8 cellular contexts compared by ENCODE assay signal in the genomic region with DNA sequence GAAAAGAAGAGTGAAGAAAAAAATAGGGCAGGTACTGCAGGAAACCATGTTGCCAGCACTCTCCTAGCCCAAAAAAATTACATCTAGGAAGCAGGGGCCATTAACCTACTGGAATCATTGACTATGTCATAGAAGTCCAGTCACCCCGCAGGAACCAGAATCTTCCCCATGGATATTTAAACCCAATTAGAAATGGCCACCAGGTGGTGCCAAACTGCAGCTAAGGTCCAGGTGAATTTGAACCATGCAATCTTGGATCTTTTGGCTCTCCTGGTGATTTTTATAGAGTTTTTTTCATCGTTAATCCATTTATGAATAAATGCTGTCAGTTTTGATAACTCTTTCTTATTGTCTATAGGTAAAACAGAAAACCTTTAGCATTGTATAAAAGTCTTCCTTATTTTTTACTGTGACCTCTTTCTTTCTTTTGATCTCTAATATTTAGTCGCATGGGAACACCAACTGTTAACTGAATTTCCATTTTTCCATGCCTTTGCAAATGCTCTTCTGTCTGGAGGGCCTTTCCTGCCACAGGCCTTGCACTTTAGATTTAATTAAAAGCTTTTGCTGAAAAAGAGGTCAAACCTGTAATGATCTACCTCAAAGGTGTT.
DNase-seq lines count a peak whose midpoint lies in the region; ATAC-seq and TF ChIP-seq lines count a peak whose summit lies in the region.

No MANE protein-coding gene starts in this region.

- intact Hi-C loops in dorsolateral prefrontal cortex (cut with DNase I): loop anchor here (2.0 to 5.0 kb wide), 2 partner anchors 236 to 238 kb away; no protein-coding TSS in a partner anchor
- intact Hi-C loops in CD4-positive, alpha-beta memory T cell (cut with micrococcal nuclease): loop anchor here (2.0 kb wide), 1 partner anchor 238 kb away; no protein-coding TSS in a partner anchor

- POLR2A ChIA-PET in CD4-positive, alpha-beta memory T cell (lab: Charles Lee; ENCODE audit: partially characterized antibody): no interaction called here

- CTCF ChIA-PET in CD4-positive, alpha-beta memory T cell (lab: Charles Lee; ENCODE audit: partially characterized antibody): no interaction called here

- H3K4me3 Mint-ChIP-seq in nephron progenitor cell: no peak overlapping the region
- H3K4me3 Mint-ChIP-seq in CD4-positive, alpha-beta memory T cell: no peak overlapping the region

- H3K9me3 Mint-ChIP-seq in nephron progenitor cell: no peaks in the 10 kb centered on the region
- peaks cover 0 to 8% (median 5%) of the 10 kb centered on the region in 8 donors for H3K9me3 Mint-ChIP-seq in CD4-positive, alpha-beta memory T cell

- peaks cover 5% of the 10 kb centered on the region for H3K27me3 Mint-ChIP-seq in nephron progenitor cell (ENCODE audit: low read depth, poor library complexity)
- no peaks in the 10 kb centered on the region for H3K27me3 Mint-ChIP-seq in CD4-positive, alpha-beta memory T cell

- DNase-seq in DMS53 (lab: John Stamatoyannopoulos, UW): peak; percentile 65
- peak; percentile 16 for DNase-seq in NCI-H460 (ENCODE audit: extremely low read depth, low read depth)
- peak in 4 of 10 donors; percentile 3 to 28 (median 7) for DNase-seq in dorsolateral prefrontal cortex
- peak; percentile 53 for DNase-seq in nephron progenitor cell
- DNase-seq in CD4-positive, alpha-beta memory T cell: no peak
- DNase-seq in NCI-H2227 (lab: John Stamatoyannopoulos, UW; ENCODE audit: unreplicated experiment): no peak

- no peak overlapping the region for H3K27ac Mint-ChIP-seq in nephron progenitor cell
- H3K27ac Mint-ChIP-seq in CD4-positive, alpha-beta memory T cell: no peak overlapping the region

- H3K9me3 ChIP-seq in CD4-positive, alpha-beta memory T cell (ENCODE audit: control insufficient read depth in 1 of 2, low read length in 2 of 2): no peaks in the 10 kb centered on the region

- TF ChIP-seq CTCF in dorsolateral prefrontal cortex (IDR thresholded peaks at IDR 0.05 in 54 of 56, conservative IDR thresholded peaks at IDR 0.05 in 2 of 56; ENCODE audit: low read depth in 1 of 56, partially characterized antibody in 56 of 56) (peak; percentile 21 to 76 (median 63)), nephron progenitor cell (IDR thresholded peaks at IDR 0.05) (peak; percentile 80)

- H3K36me3 Mint-ChIP-seq in nephron progenitor cell (ENCODE audit: low read depth): no peaks in the 10 kb centered on the region
- no peaks in the 10 kb centered on the region for H3K36me3 Mint-ChIP-seq in CD4-positive, alpha-beta memory T cell

- no peak overlapping the region for H3K4me3 ChIP-seq in dorsolateral prefrontal cortex
- no peak overlapping the region for H3K4me3 ChIP-seq in CD4-positive, alpha-beta memory T cell (ENCODE audit: low read length in 2 of 2)

- no peaks in the 10 kb centered on the region for H3K27me3 ChIP-seq in dorsolateral prefrontal cortex
- no peaks in the 10 kb centered on the region for H3K27me3 ChIP-seq in CD4-positive, alpha-beta memory T cell (ENCODE audit: insufficient read depth, low read length)

- ATAC-seq in GM21390 (IDR thresholded peaks at IDR 0.05; ENCODE audit: unreplicated experiment) (peak; percentile 57), HG02981 (IDR thresholded peaks at IDR 0.05; ENCODE audit: unreplicated experiment) (no peak)

- peaks cover 6% of the 10 kb centered on the region for H3K4me1 Mint-ChIP-seq in nephron progenitor cell
- H3K4me1 Mint-ChIP-seq in CD4-positive, alpha-beta memory T cell: no peaks in the 10 kb centered on the region

- no peak overlapping the region for H3K27ac ChIP-seq in dorsolateral prefrontal cortex
- no peak overlapping the region for H3K27ac ChIP-seq in CD4-positive, alpha-beta memory T cell (ENCODE audit: low read depth, low read length)

- H3K4me1 ChIP-seq in CD4-positive, alpha-beta memory T cell (ENCODE audit: insufficient read depth, low read length): no peaks in the 10 kb centered on the region

- no peaks in the 10 kb centered on the region for H3K36me3 ChIP-seq in CD4-positive, alpha-beta memory T cell (ENCODE audit: insufficient read depth, low read length)

Comparison
In these comparisons a context has a peak if more than half of its experiments do, and no peak if none do; other contexts are left out.
1. DNase-seq: peak in DMS53 (single experiment), NCI-H460 (single experiment) and nephron progenitor cell (single experiment); none in CD4-positive, alpha-beta memory T cell (0 of 5) and NCI-H2227 (single experiment).